In the genomic region with DNA sequence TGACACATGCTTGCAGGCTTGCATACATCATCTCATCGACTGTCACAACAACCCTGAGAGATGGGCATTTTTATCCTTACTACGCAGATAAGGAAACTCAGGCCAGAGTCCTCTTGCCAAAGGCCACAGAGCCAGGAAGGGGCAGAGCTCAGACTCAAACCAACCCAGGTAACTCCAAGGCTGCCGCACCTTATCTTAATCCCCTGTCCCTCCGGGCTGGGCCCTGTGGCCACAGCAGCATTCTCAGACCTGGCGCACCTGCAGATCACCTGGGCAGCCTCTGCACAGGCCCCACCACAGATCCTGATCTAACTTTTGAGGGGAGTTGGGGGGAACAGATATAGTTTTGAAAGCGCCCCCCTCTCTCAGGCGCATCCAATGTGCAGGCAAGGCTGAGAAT, we compare ENCODE assay signal across 17 cellular contexts.
"Had no signal": no experiment of that assay in that cellular context is flagged by ENCODE, and none has a peak within 500 bp of the region (broad histone marks: within the 10 kb centered on the region; RNA-seq: fewer than 3 reads in every experiment).

No MANE protein-coding gene starts in this region.

- H3K27me3 ChIP-seq: cardiac muscle cell, pancreas, suprapubic skin, upper lobe of right lung had no signal

- H3K9me3 ChIP-seq: pancreas, suprapubic skin, upper lobe of right lung had no signal

- H3K27ac ChIP-seq: cardiac muscle cell, foreskin keratinocyte, pancreas, suprapubic skin, upper lobe of right lung had no signal

- ATAC-seq: foreskin keratinocyte; naive thymus-derived CD4-positive, alpha-beta T cell; upper lobe of right lung; WTC11 had no signal

- DNase-seq: activated CD4-positive, alpha-beta memory T cell treated with anti-CD3 and anti-CD28 coated beads, Interleukin-2, amount 10 ng/mL, durations not matched to agents 7 days and 5 days; activated CD4-positive, alpha-beta T cell treated with anti-CD3 and anti-CD28 coated beads for 4 hours; activated naive CD4-positive, alpha-beta T cell treated with anti-CD3 and anti-CD28 coated beads, Interleukin-2, amount 10 ng/mL, durations not matched to agents 7 days and 5 days; activated T-cell treated with anti-CD3 and anti-CD28 coated beads, Interleukin-2, amount 50 U/mL, for 24 hours; foreskin keratinocyte; mammary epithelial cell; naive thymus-derived CD4-positive, alpha-beta T cell; pancreas; stimulated activated CD4-positive, alpha-beta T cell treated with anti-CD3 and anti-CD28 coated beads, Interleukin-4, amount 100 ng/mL, for 4 hours; stimulated activated CD8-positive, alpha-beta memory T cell treated with anti-CD3 and anti-CD28 coated beads, Interleukin-4, amount 100 ng/mL, for 48 hours; stimulated activated naive CD4-positive, alpha-beta T cell treated with Interleukin-2 at 50 U/mL for 16 hours; T-helper 2 cell; upper lobe of right lung had no signal

- H3K36me3 ChIP-seq: cardiac muscle cell, pancreas, suprapubic skin, upper lobe of right lung had no signal

- H3K4me1 ChIP-seq: foreskin keratinocyte had no signal

- H3K4me3 ChIP-seq: cardiac muscle cell, pancreas, smooth muscle cell, suprapubic skin, upper lobe of right lung had no signal

- H3K4me2 ChIP-seq: smooth muscle cell had no signal
